In genomic region chr3:62876064-62876463, GRCh38 we compare ENCODE assay signal across 8 cellular contexts. TPM values are rescaled to one million over a fixed set of nuclear protein-coding genes. Genes with fewer than 3 reads are reported as not detected.
DNase-seq lines count a peak whose midpoint lies in the region; ATAC-seq, FAIRE-seq and TF ChIP-seq lines count a peak whose summit lies in the region.

No MANE protein-coding gene starts in this region.

- no peak overlapping the region for H3K23ac ChIP-seq in H1 (ENCODE audit: insufficient read length)

- no peaks in the 10 kb centered on the region for H3K9me2 ChIP-seq in neural cell (ENCODE audit: insufficient read depth, low read length)

- peaks cover 0 to 1% (median 0%) of the 10 kb centered on the region in 4 experiments; a peak in 3 of 7 replicates for H3K4me1 ChIP-seq in H1 (replicated peaks in 1 of 4; ENCODE audit: control insufficient read depth in 3 of 4, insufficient read depth in 4 of 4, low read length in 3 of 4)

- no peak for TF ChIP-seq CTCF in GM13977 (IDR thresholded peaks at IDR 0.05; ENCODE audit: extremely low read depth, insufficient read depth, missing control alignments)
- TF ChIP-seq CTCF in H1 (IDR thresholded peaks at IDR 0.05; ENCODE audit: control extremely low read depth in 1 of 3, insufficient read depth in 1 of 3, low read depth in 1 of 3, low read length in 3 of 3), result no peak
- no peak for TF ChIP-seq CTCF in neural cell (IDR thresholded peaks at IDR 0.05; ENCODE audit: poor library complexity, severe bottlenecking)

- TF ChIP-seq RAD21 in H1 (IDR thresholded peaks at IDR 0.05 in 1 of 2, conservative IDR thresholded peaks at IDR 0.05 in 1 of 2; ENCODE audit: low read depth in 2 of 2, low read length in 2 of 2) (peak; percentile 22 to 38; a peak in 3 of 4 replicates), neural cell (conservative IDR thresholded peaks at IDR 0.05) (no peak)

- no peak overlapping the region for H2BK12ac ChIP-seq in H1 (ENCODE audit: low read depth, low read length)

- in situ Hi-C loops in GM13977 (cut with MboI; ENCODE audit: low pct_unique_long_range_greater_than_20kb, low sequenced_read_pairs, unreplicated experiment), result no loop called here

- H3K4me2 ChIP-seq in H1 (ENCODE audit: insufficient read depth in 1 of 2, low read depth in 2 of 2, low read length in 2 of 2), result peak overlapping the region; percentile 77 to 80
- peak overlapping the region; percentile 74 for H3K4me2 ChIP-seq in neural cell (ENCODE audit: low read length)

- peak; percentile 73 for FAIRE-seq in H1 (lab: Jason Lieb, UNC)

- H3K9ac ChIP-seq in H1 (replicated peaks in 1 of 4; ENCODE audit: extremely low read depth in 1 of 4, low read depth in 3 of 4, low read length in 3 of 4) (no peak overlapping the region), neural cell (ENCODE audit: low read length) (peak overlapping the region; percentile 91)

- H4K91ac ChIP-seq in H1 (replicated peaks; ENCODE audit: insufficient read length, low read length), result no peak overlapping the region

- no peak overlapping the region for H2BK5ac ChIP-seq in H1 (ENCODE audit: low read depth, low read length)

- TF ChIP-seq EP300 in H1 (IDR thresholded peaks at IDR 0.05; ENCODE audit: borderline replicate concordance in 1 of 2, low read depth in 2 of 2, low read length in 2 of 2) (no peak), neural cell (conservative IDR thresholded peaks at IDR 0.05; ENCODE audit: poor library complexity, severe bottlenecking) (no peak)

- no peak overlapping the region for H2BK120ac ChIP-seq in H1 (replicated peaks; ENCODE audit: low read depth, low read length)

- POLR2A ChIA-PET in H1 (lab: Charles Lee; ENCODE audit: partially characterized antibody), result interaction anchor here (0.7 to 1.3 kb wide), 4 partner anchors 10 to 74 kb away, joined by 3 to 4 read pairs (median 3); no protein-coding TSS in a partner anchor

- TF ChIP-seq POLR2A in H1 (IDR thresholded peaks at IDR 0.05; ENCODE audit: control extremely low read depth in 1 of 2, low read depth in 2 of 2, low read length in 2 of 2), result no peak

- H2AFZ ChIP-seq in H1 (ENCODE audit: low read length) (no peak overlapping the region), neural cell (ENCODE audit: low read depth, low read length) (peak overlapping the region; percentile 32)

- DNase-seq in GM13977 (ENCODE audit: low spot score), result peak; percentile 18
- peak; percentile 59 to 77 for DNase-seq in NCI-H524 (lab: John Stamatoyannopoulos, UW)
- peak in 1 of 2 experiments; percentile 87 for DNase-seq in H1 (ENCODE audit: low read depth in 1 of 2, low spot score in 2 of 2)
- DNase-seq in stimulated activated CD4-positive, alpha-beta T cell treated with anti-CD3 and anti-CD28 coated beads, Interleukin-12 subunit alpha, Interleukin-12 subunit beta, amount 100 ng/mL, for 4 hours, result no peak
- DNase-seq in Ammon's horn (ENCODE audit: low spot score), result no peak
- DNase-seq in stimulated activated CD4-positive, alpha-beta T cell treated with anti-CD3 and anti-CD28 coated beads, Interleukin-4, amount 100 ng/mL, for 1 hour, result no peak

- no peak overlapping the region; the same call in 1 of the 2 replicates for H4K8ac ChIP-seq in H1 (ENCODE audit: extremely low read depth, insufficient read depth, low read length)

- no peak overlapping the region for H3K56ac ChIP-seq in H1 (replicated peaks; ENCODE audit: insufficient read length, low read depth, low read length)

- H3K36me3 ChIP-seq in H1 (ENCODE audit: control insufficient read depth in 2 of 4, insufficient read depth in 4 of 4, low read length in 3 of 4), result no peaks in the 10 kb centered on the region
- no peaks in the 10 kb centered on the region for H3K36me3 ChIP-seq in neural cell (ENCODE audit: insufficient read depth, low read length)

- no peak overlapping the region for H4K5ac ChIP-seq in H1 (ENCODE audit: insufficient read length, low read depth, low read length)

- ATAC-seq in HG03354 (IDR thresholded peaks at IDR 0.05; ENCODE audit: poor library complexity, severe bottlenecking, unreplicated experiment), result no peak

- H4K20me1 ChIP-seq in H1 (replicated peaks in 1 of 2; ENCODE audit: control insufficient read depth in 1 of 2, insufficient read depth in 2 of 2, low read length in 2 of 2), result no peaks in the 10 kb centered on the region
- H4K20me1 ChIP-seq in neural cell (ENCODE audit: insufficient read depth), result no peaks in the 10 kb centered on the region

- H3K27me3 ChIP-seq in H1 (replicated peaks in 1 of 4; ENCODE audit: control insufficient read depth in 3 of 4, extremely low read depth in 1 of 4, insufficient read depth in 3 of 4, low read length in 3 of 4) (no peaks in the 10 kb centered on the region), neural cell (ENCODE audit: insufficient read depth, low read depth, low read length) (peaks cover 24% of the 10 kb centered on the region)

- 1% methylated on average over 17 of the region's 17 CpGs; no CpG with 5 or more reads in 1 of the 2 experiments for WGBS in H1 (ENCODE audit: extremely low coverage in 1 of 2, insufficient coverage in 1 of 2, insufficient read length in 1 of 2, insufficient replicate concordance in 2 of 2, low coverage in 1 of 2, low lambda C conversion rate in 2 of 2, missing lambda C conversion rate in 1 of 2), 2 experiments

- no peak overlapping the region for H3K27ac ChIP-seq in H1 (ENCODE audit: low read depth, low read length)
- peak overlapping the region; percentile 84 for H3K27ac ChIP-seq in neural cell (ENCODE audit: low read length)

- no peak overlapping the region for H2AK5ac ChIP-seq in H1 (ENCODE audit: low read depth, low read length)

- no peak overlapping the region for H3K18ac ChIP-seq in H1 (ENCODE audit: extremely low read depth, low read length)

- CTCF ChIA-PET in H1 (lab: Charles Lee; ENCODE audit: partially characterized antibody), result interaction anchor here (0.6 to 1.7 kb wide), 9 partner anchors 9 to 352 kb away, joined by 3 to 5 read pairs (median 3); no protein-coding TSS in a partner anchor

- H3K79me1 ChIP-seq in H1 (ENCODE audit: low read depth, low read length), result peaks cover 2% of the 10 kb centered on the region; the same call in 1 of the 2 replicates

- H3K9me3 ChIP-seq in H1 (ENCODE audit: insufficient read depth in 2 of 2, low read depth in 1 of 2, low read length in 1 of 2) (no peaks in the 10 kb centered on the region), neural cell (ENCODE audit: low read length) (no peaks in the 10 kb centered on the region)

- no peaks in the 10 kb centered on the region for H3F3A ChIP-seq in neural cell (ENCODE audit: insufficient read depth, low read length, poor library complexity, severe bottlenecking)

- H2BK20ac ChIP-seq in H1 (ENCODE audit: low read length), result no peak overlapping the region

- H3K4me3 ChIP-seq in H1 (ENCODE audit: extremely low read depth in 1 of 4, insufficient read depth in 2 of 4, low read depth in 3 of 4, low read length in 4 of 4) (peak overlapping the region; percentile 67 to 82 (median 80); a peak in 7 of 8 replicates), neural cell (ENCODE audit: low read length) (peak overlapping the region; percentile 86)

- no peak overlapping the region for H3K4ac ChIP-seq in H1 (replicated peaks; ENCODE audit: insufficient read length, low read depth, low read length)

- H3K79me2 ChIP-seq in H1 (ENCODE audit: control insufficient read depth in 1 of 2, insufficient read depth in 2 of 2, low read length in 2 of 2) (0 out of 4 replicates have a peak, but pooled peaks cover 0 to 4% of the 10 kb centered on the region in 2 experiments), neural cell (replicated peaks; ENCODE audit: insufficient read depth, low read length) (peaks cover 22% of the 10 kb centered on the region)

- peaks cover 18% of the 10 kb centered on the region for H3K23me2 ChIP-seq in H1 (ENCODE audit: low read depth, low read length)

- H2BK15ac ChIP-seq in H1 (ENCODE audit: low read length), result no peak overlapping the region

- no peak overlapping the region for H3K14ac ChIP-seq in H1 (ENCODE audit: insufficient read length)

TF ChIP-seq in H1, 55 proteins besides CTCF, POLR2A, EP300 and RAD21 (continues in another document):
- TF ChIP-seq NRF1 (IDR thresholded peaks at IDR 0.05; ENCODE audit: low read depth, low read length) (no peak), BCL11A (IDR thresholded peaks at IDR 0.05; ENCODE audit: low read depth in 2 of 2, low read length in 2 of 2) (no peak), MAX (IDR thresholded peaks at IDR 0.05) (peak; percentile 91), ATF3 (IDR thresholded peaks at IDR 0.05; ENCODE audit: insufficient read depth, low read depth, low read length) (no peak)

TF ChIP-seq in neural cell, 6 proteins besides CTCF, POLR2A, EP300 and RAD21 (continues in another document):
- TF ChIP-seq SMC3 (conservative IDR thresholded peaks at IDR 0.05; ENCODE audit: poor library complexity) (peak; percentile 18), MXI1 (conservative IDR thresholded peaks at IDR 0.05; ENCODE audit: poor library complexity, severe bottlenecking) (no peak), EZH2 (IDR thresholded peaks at IDR 0.05; ENCODE audit: borderline replicate concordance, insufficient read depth, low read length, poor library complexity, severe bottlenecking) (no peak)

RNA-seq across cellular contexts. Expression of gene CADPS, which starts 0.8 kb away (rescaled TPM):
- total RNA-seq in H1 (2021; fragmentation: NEBNext Ultra II Directional; extraction: Animal tissue kit (Norgen Biotek cat#: 25700)), result 10.2 and 11.7 TPM in 2 replicates
- polyA plus RNA-seq in H1 (2011; rRNA removed) (7.1 and 7.4 TPM in 2 replicates), neural cell (118 and 125 TPM in 2 replicates)
- polyA plus RNA-seq in H1 (2011; cell fraction: cytosol; rRNA removed), result 12.2 TPM
- polyA plus RNA-seq in H1 (2011; cell fraction: nucleus; rRNA removed), result 12.1 TPM
- 4.0 to 12.4 TPM (median 8.0 TPM) in 4 replicates for polyA plus RNA-seq in H1 (2012, experiment 1 of 2)
- 1.3 TPM for polyA plus RNA-seq in H1 (2012, experiment 2 of 2)
- 11.4 TPM for polyA plus RNA-seq in H1 (2013, experiment 1 of 2)
- 10.3 TPM for polyA plus RNA-seq in H1 (2013, experiment 2 of 2)
- 21.7 and 27.0 TPM in 2 replicates for polyA minus RNA-seq in H1 (2011; rRNA and poly(A)+ RNA removed)
- polyA minus RNA-seq in H1 (2011; cell fraction: cytosol; rRNA and poly(A)+ RNA removed), result 14.5 TPM
- polyA minus RNA-seq in H1 (2011; cell fraction: nucleus; rRNA and poly(A)+ RNA removed), result 44.6 TPM
- 183 and 201 TPM in 2 replicates for polyA minus RNA-seq in neural cell

Comparison
In these comparisons a context has a peak if more than half of its experiments do, and no peak if none do; other contexts are left out.
1. DNase-seq: peak in GM13977 (single experiment) and NCI-H524 (2 of 2); none in stimulated activated CD4-positive, alpha-beta T cell treated with anti-CD3 and anti-CD28 coated beads, Interleukin-12 subunit alpha, Interleukin-12 subunit beta, amount 100 ng/mL, for 4 hours (single experiment), Ammon's horn (single experiment) and stimulated activated CD4-positive, alpha-beta T cell treated with anti-CD3 and anti-CD28 coated beads, Interleukin-4, amount 100 ng/mL, for 1 hour (single experiment).